Comparison of ENCODE assay signal across 16 cellular contexts in the genomic region with DNA sequence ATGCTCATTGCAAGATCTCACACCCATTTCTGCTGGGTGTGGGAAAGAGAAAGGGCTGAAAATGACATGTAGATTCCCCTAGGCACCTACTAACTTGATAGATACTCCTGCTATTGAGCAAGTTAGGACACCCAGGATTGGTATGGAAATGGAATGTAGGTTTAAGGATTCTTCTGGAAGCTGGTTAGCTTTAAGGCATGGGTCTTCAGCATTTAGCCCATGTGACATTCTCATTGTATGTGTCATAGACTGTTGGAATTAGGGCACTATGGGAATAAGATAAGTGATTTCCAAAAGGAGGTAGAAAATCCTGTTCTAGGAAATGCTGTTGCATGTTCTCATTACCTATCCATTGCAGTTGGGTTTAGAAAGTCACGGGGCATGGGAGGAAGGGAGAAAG.
DNase-seq lines count a peak whose midpoint lies in the region; ATAC-seq and TF ChIP-seq lines count a peak whose summit lies in the region.
"Had no signal": no experiment of that assay in that cellular context is flagged by ENCODE, and none has a peak within 500 bp of the region (broad histone marks: within the 10 kb centered on the region; RNA-seq: fewer than 3 reads in every experiment).

No MANE protein-coding gene starts in this region.

- no peaks in the 10 kb centered on the region for H3K36me3 ChIP-seq in brain microvascular endothelial cell (replicated peaks)
- H3K36me3 ChIP-seq: SJCRH30, transverse colon had no signal

- H3K27me3 Mint-ChIP-seq in HFFc6 (ENCODE audit: insufficient read depth) (peaks cover 2% of the 10 kb centered on the region; the same call in 1 of the 2 replicates), mesothelial cell of epicardium (ENCODE audit: low read depth) (no peaks in the 10 kb centered on the region)
- H3K27me3 Mint-ChIP-seq: activated CD4-positive, alpha-beta T cell treated with anti-CD3 and anti-CD28 coated beads for 36 hours; effector memory CD8-positive, alpha-beta T cell had no signal

- peaks cover 30% of the 10 kb centered on the region for H3K4me1 Mint-ChIP-seq in HFFc6 (ENCODE audit: low read depth)
- H3K4me1 Mint-ChIP-seq in mesothelial cell of epicardium, result peaks cover 21% of the 10 kb centered on the region

- CTCF ChIA-PET in AG04449 (lab: Yijun Ruan, JAX), result interaction anchor here (1.2 to 1.6 kb wide), 2 partner anchors 10 to 54 kb away, joined by 4 to 7 read pairs; no protein-coding TSS in a partner anchor

- DNase-seq in AG04449 (ENCODE audit: low read depth, low spot score) (peak; percentile 67), HFFc6 (peak; percentile 66), brain microvascular endothelial cell (peak; percentile 16), iris pigment epithelial cell (ENCODE audit: low read depth) (peak; percentile 43), NOMO-1 (lab: John Stamatoyannopoulos, UW; ENCODE audit: unreplicated experiment in 2 of 2) (no peak), mesothelial cell of epicardium (ENCODE audit: low spot score in 2 of 2, unreplicated experiment in 2 of 2) (no peak), DMS153 treated with DMSO at 0.1 percent for 48 hours (lab: John Stamatoyannopoulos, UW; ENCODE audit: unreplicated experiment) (no peak)
- DNase-seq: activated CD4-positive, alpha-beta T cell treated with anti-CD3 and anti-CD28 coated beads for 36 hours; activated CD8-positive, alpha-beta memory T cell treated with anti-CD3 and anti-CD28 coated beads, Interleukin-2, amount 50 U/mL, for 4 hours; activated gamma-delta T cell treated with Interleukin-2 at 50 U/mL for 16 hours; AML-193; effector memory CD8-positive, alpha-beta T cell; SJCRH30; transverse colon had no signal

- H3K4me3 ChIP-seq in AG04449 (ENCODE audit: low read depth, low read length) (no peak overlapping the region), brain microvascular endothelial cell (ENCODE audit: low read depth, low read length) (no peak overlapping the region)
- H3K4me3 ChIP-seq: SJCRH30, transverse colon had no signal

- peak overlapping the region; percentile 53; the same call in 1 of the 2 replicates for H3K27ac Mint-ChIP-seq in HFFc6
- no peak overlapping the region for H3K27ac Mint-ChIP-seq in mesothelial cell of epicardium
- H3K27ac Mint-ChIP-seq: activated CD4-positive, alpha-beta T cell treated with anti-CD3 and anti-CD28 coated beads for 36 hours; effector memory CD8-positive, alpha-beta T cell had no signal

- POLR2A ChIA-PET in AG04449 (lab: Yijun Ruan, JAX), result no interaction called here

- no peak for TF ChIP-seq CTCF in AG04449 (IDR thresholded peaks at IDR 0.05; ENCODE audit: insufficient read depth, low read length, missing control alignments)
- TF ChIP-seq CTCF in HFFc6 (IDR thresholded peaks at IDR 0.05), result no peak
- no peak for TF ChIP-seq CTCF in brain microvascular endothelial cell (IDR thresholded peaks at IDR 0.05; ENCODE audit: low read depth, low read length, missing control alignments)
- no peak for TF ChIP-seq CTCF in mesothelial cell of epicardium (IDR thresholded peaks at IDR 0.05; ENCODE audit: unreplicated experiment)

- no peak overlapping the region for H3K27ac ChIP-seq in brain microvascular endothelial cell
- H3K27ac ChIP-seq: neutrophil, SJCRH30, transverse colon had no signal

- in situ Hi-C loops in brain microvascular endothelial cell (cut with HindIII; ENCODE audit: low pct_ligation_motif_present, low sequenced_read_pairs), result no loop called here

- ATAC-seq in GM21825 (IDR thresholded peaks at IDR 0.05; ENCODE audit: unreplicated experiment), result no peak
- ATAC-seq: activated CD4-positive, alpha-beta T cell treated with anti-CD3 and anti-CD28 coated beads for 36 hours; effector memory CD8-positive, alpha-beta T cell had no signal

- H3K4me3 Mint-ChIP-seq in HFFc6 (no peak overlapping the region), mesothelial cell of epicardium (no peak overlapping the region)
- H3K4me3 Mint-ChIP-seq: activated CD4-positive, alpha-beta T cell treated with anti-CD3 and anti-CD28 coated beads for 36 hours; effector memory CD8-positive, alpha-beta T cell had no signal

- H3K27me3 ChIP-seq in brain microvascular endothelial cell (replicated peaks), result no peaks in the 10 kb centered on the region
- H3K27me3 ChIP-seq: neutrophil, SJCRH30, transverse colon had no signal

- H3K36me3 Mint-ChIP-seq in HFFc6 (ENCODE audit: low read depth), result peaks cover 8% of the 10 kb centered on the region; the same call in 1 of the 2 replicates
- H3K36me3 Mint-ChIP-seq in mesothelial cell of epicardium, result peaks cover 5% of the 10 kb centered on the region

- H3K9me3 Mint-ChIP-seq in HFFc6, result no peaks in the 10 kb centered on the region; the same call in 1 of the 2 replicates
- H3K9me3 Mint-ChIP-seq in mesothelial cell of epicardium, result peaks cover 6% of the 10 kb centered on the region
- H3K9me3 Mint-ChIP-seq: effector memory CD8-positive, alpha-beta T cell had no signal

Comparison
In these comparisons a context has a peak if more than half of its experiments do, and no peak if none do; other contexts are left out.
1. DNase-seq: peak in AG04449 (single experiment), HFFc6 (single experiment), brain microvascular endothelial cell (single experiment) and iris pigment epithelial cell (single experiment); none in NOMO-1 (0 of 2), mesothelial cell of epicardium (0 of 2) and DMS153 treated with DMSO at 0.1 percent for 48 hours (single experiment).